ENCODE assay signal across 8 cellular contexts in the genomic region with DNA sequence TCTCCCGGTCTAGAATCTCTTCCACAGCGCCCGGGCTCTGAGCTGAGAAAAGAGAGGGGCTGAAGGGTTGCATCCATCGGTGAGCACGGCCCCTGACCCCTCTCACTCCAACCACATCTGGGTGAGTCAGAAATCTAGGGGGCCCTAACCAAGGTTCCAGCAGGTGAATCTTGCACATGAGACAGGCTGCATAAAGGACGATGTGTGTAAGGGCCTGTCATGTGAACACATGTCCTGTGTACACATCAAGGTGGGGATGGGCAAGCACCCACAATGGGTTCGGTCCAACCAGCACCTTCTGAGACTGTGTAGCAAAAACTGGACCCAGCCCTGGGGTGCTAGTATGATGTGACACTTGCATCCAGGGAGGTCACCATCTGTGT. TPM values are rescaled to one million over a fixed set of nuclear protein-coding genes. Genes with fewer than 3 reads are reported as not detected.
DNase-seq lines count a peak whose midpoint lies in the region; ATAC-seq and TF ChIP-seq lines count a peak whose summit lies in the region.

No MANE protein-coding gene starts in this region.

- H3K9me3 Mint-ChIP-seq in HFFc6, result no peaks in the 10 kb centered on the region
- no peaks in the 10 kb centered on the region for H3K9me3 Mint-ChIP-seq in activated T-helper 2 cell treated with anti-CD3 and anti-CD28 coated beads, Interferon-gamma antibody, Interleukin-2, Interleukin-4, amounts not matched to agents 10 μg/mL and 5 μg/mL and 100 μg/mL, durations not matched to agents 14 hours and 24 hours and 36 hours
- H3K9me3 Mint-ChIP-seq in stimulated activated effector memory CD8-positive, alpha-beta T cell treated with anti-CD3 and anti-CD28 coated beads, Interleukin-12 subunit alpha, Interleukin-12 subunit beta, amount 100 ng/mL, for 72 hours, result no peaks in the 10 kb centered on the region

- peaks cover 20% of the 10 kb centered on the region for H3K4me1 Mint-ChIP-seq in HFFc6 (ENCODE audit: low read depth)
- peaks cover 39% of the 10 kb centered on the region for H3K4me1 Mint-ChIP-seq in activated T-helper 2 cell treated with anti-CD3 and anti-CD28 coated beads, Interferon-gamma antibody, Interleukin-2, Interleukin-4, amounts not matched to agents 10 μg/mL and 5 μg/mL and 100 μg/mL, durations not matched to agents 14 hours and 24 hours and 36 hours (ENCODE audit: low read depth)
- H3K4me1 Mint-ChIP-seq in stimulated activated effector memory CD8-positive, alpha-beta T cell treated with anti-CD3 and anti-CD28 coated beads, Interleukin-12 subunit alpha, Interleukin-12 subunit beta, amount 100 ng/mL, for 72 hours, result peaks cover 65% of the 10 kb centered on the region

- peaks cover 31% of the 10 kb centered on the region for H3K36me3 Mint-ChIP-seq in HFFc6 (ENCODE audit: low read depth)
- H3K36me3 Mint-ChIP-seq in activated T-helper 2 cell treated with anti-CD3 and anti-CD28 coated beads, Interferon-gamma antibody, Interleukin-2, Interleukin-4, amounts not matched to agents 10 μg/mL and 5 μg/mL and 100 μg/mL, durations not matched to agents 14 hours and 24 hours and 36 hours (ENCODE audit: low read depth), result peaks cover 70% of the 10 kb centered on the region
- peaks cover 77% of the 10 kb centered on the region for H3K36me3 Mint-ChIP-seq in stimulated activated effector memory CD8-positive, alpha-beta T cell treated with anti-CD3 and anti-CD28 coated beads, Interleukin-12 subunit alpha, Interleukin-12 subunit beta, amount 100 ng/mL, for 72 hours

- peak overlapping the region; percentile 78 for H3K9ac ChIP-seq in iPS-18a (ENCODE audit: low read length)

- peaks cover 21% of the 10 kb centered on the region for H3K36me3 ChIP-seq in iPS-18a (ENCODE audit: control insufficient read depth, low read depth, low read length)
- H3K36me3 ChIP-seq in H7 (replicated peaks; ENCODE audit: control insufficient read depth, insufficient read depth, low read length), result peaks cover 23% of the 10 kb centered on the region
- peaks cover 32% of the 10 kb centered on the region for H3K36me3 ChIP-seq in WERI-Rb-1

- peak overlapping the region; percentile 100 for H3K27ac Mint-ChIP-seq in HFFc6
- peak overlapping the region; percentile 95 for H3K27ac Mint-ChIP-seq in activated T-helper 2 cell treated with anti-CD3 and anti-CD28 coated beads, Interferon-gamma antibody, Interleukin-2, Interleukin-4, amounts not matched to agents 10 μg/mL and 5 μg/mL and 100 μg/mL, durations not matched to agents 14 hours and 24 hours and 36 hours
- H3K27ac Mint-ChIP-seq in stimulated activated effector memory CD8-positive, alpha-beta T cell treated with anti-CD3 and anti-CD28 coated beads, Interleukin-12 subunit alpha, Interleukin-12 subunit beta, amount 100 ng/mL, for 72 hours, result peak overlapping the region; percentile 99

- TF ChIP-seq CTCF in HFFc6 (IDR thresholded peaks at IDR 0.05) (no peak), WERI-Rb-1 (IDR thresholded peaks at IDR 0.05; ENCODE audit: low read depth, low read length) (no peak)

- no peak for ATAC-seq in stimulated activated effector memory CD8-positive, alpha-beta T cell treated with anti-CD3 and anti-CD28 coated beads, Interleukin-12 subunit alpha, Interleukin-12 subunit beta, amount 100 ng/mL, for 72 hours

- H3K27ac ChIP-seq in iPS-18a (ENCODE audit: low read length) (no peak overlapping the region), WERI-Rb-1 (no peak overlapping the region)

- no peaks in the 10 kb centered on the region for H3K4me1 ChIP-seq in iPS-18a (ENCODE audit: control insufficient read depth, low read depth, low read length)

- no peak for DNase-seq in HFFc6
- DNase-seq in activated T-helper 2 cell treated with anti-CD3 and anti-CD28 coated beads, Interferon-gamma antibody, Interleukin-2, Interleukin-4, amounts not matched to agents 10 μg/mL and 5 μg/mL and 100 μg/mL, durations not matched to agents 14 hours and 24 hours and 36 hours (ENCODE audit: low spot score), result no peak
- no peak for DNase-seq in stimulated activated effector memory CD8-positive, alpha-beta T cell treated with anti-CD3 and anti-CD28 coated beads, Interleukin-12 subunit alpha, Interleukin-12 subunit beta, amount 100 ng/mL, for 72 hours (ENCODE audit: low spot score in 2 of 2)
- DNase-seq in H7, result no peak
- DNase-seq in glomerular visceral epithelial cell (ENCODE audit: extremely low spot score), result no peak
- DNase-seq in HPDE6-E6E7 (ENCODE audit: extremely low spot score), result no peak
- DNase-seq in WERI-Rb-1, result no peak

- H3K4me3 ChIP-seq in iPS-18a (ENCODE audit: low read length) (peak overlapping the region; percentile 93), H7 (ENCODE audit: insufficient read depth, low read depth, low read length) (no peak overlapping the region), WERI-Rb-1 (ENCODE audit: low read depth, low read length) (no peak overlapping the region)

- no peaks in the 10 kb centered on the region for H3K27me3 ChIP-seq in iPS-18a (ENCODE audit: control insufficient read depth, insufficient read depth, low read length)
- no peaks in the 10 kb centered on the region for H3K27me3 ChIP-seq in H7 (ENCODE audit: control insufficient read depth, insufficient read depth, low read length)
- no peaks in the 10 kb centered on the region for H3K27me3 ChIP-seq in WERI-Rb-1 (ENCODE audit: insufficient read depth, low read depth, severe bottlenecking)

- intact Hi-C loops in activated T-helper 2 cell treated with anti-CD3 and anti-CD28 coated beads, Interferon-gamma antibody, Interleukin-2, Interleukin-4, amounts not matched to agents 10 μg/mL and 5 μg/mL and 100 μg/mL, durations not matched to agents 14 hours and 24 hours and 36 hours (cut with micrococcal nuclease), result loop anchor here (2.0 to 5.0 kb wide), 5 partner anchors 106 to 611 kb away; a partner anchor contains a TSS

- peaks cover 11% of the 10 kb centered on the region for H3K27me3 Mint-ChIP-seq in HFFc6 (ENCODE audit: insufficient read depth)
- H3K27me3 Mint-ChIP-seq in activated T-helper 2 cell treated with anti-CD3 and anti-CD28 coated beads, Interferon-gamma antibody, Interleukin-2, Interleukin-4, amounts not matched to agents 10 μg/mL and 5 μg/mL and 100 μg/mL, durations not matched to agents 14 hours and 24 hours and 36 hours (ENCODE audit: low read depth), result no peaks in the 10 kb centered on the region

- H3K4me3 Mint-ChIP-seq in HFFc6, result peak overlapping the region; percentile 100
- H3K4me3 Mint-ChIP-seq in activated T-helper 2 cell treated with anti-CD3 and anti-CD28 coated beads, Interferon-gamma antibody, Interleukin-2, Interleukin-4, amounts not matched to agents 10 μg/mL and 5 μg/mL and 100 μg/mL, durations not matched to agents 14 hours and 24 hours and 36 hours (ENCODE audit: low read depth), result peak overlapping the region; percentile 100
- peak overlapping the region; percentile 99 for H3K4me3 Mint-ChIP-seq in stimulated activated effector memory CD8-positive, alpha-beta T cell treated with anti-CD3 and anti-CD28 coated beads, Interleukin-12 subunit alpha, Interleukin-12 subunit beta, amount 100 ng/mL, for 72 hours

- H3K9me3 ChIP-seq in iPS-18a (ENCODE audit: control insufficient read depth, low read depth, low read length) (no peaks in the 10 kb centered on the region), WERI-Rb-1 (ENCODE audit: severe bottlenecking) (no peaks in the 10 kb centered on the region)

RNA-seq across cellular contexts. Expression of a gene that starts 1.2 kb away (rescaled TPM):
- 10 to 100 TPM; 63.5 to 76.9 (median 67.2) TPM for total RNA-seq in HFFc6 (2021; fragmentation: NEBNext Ultra II Directional; extraction: Animal tissue kit (Norgen Biotek cat#: 25700))
- total RNA-seq in activated T-helper 2 cell treated with anti-CD3 and anti-CD28 coated beads, Interferon-gamma antibody, Interleukin-2, Interleukin-4, amounts not matched to agents 10 μg/mL and 5 μg/mL and 100 μg/mL, durations not matched to agents 14 hours and 24 hours and 36 hours, result 43.7 and 46.3 TPM in 2 replicates
- 21.5 and 23.7 TPM in 2 replicates for total RNA-seq in H7 (2014; rRNA removed; shearing (Covaris generic))

RNA-seq across cellular contexts. Expression of a gene that starts 1.5 kb away (rescaled TPM):
- total RNA-seq in HFFc6 (2021; fragmentation: NEBNext Ultra II Directional; extraction: Animal tissue kit (Norgen Biotek cat#: 25700)), result 100 to 1,000 TPM; 163 to 194 (median 164) TPM
- total RNA-seq in activated T-helper 2 cell treated with anti-CD3 and anti-CD28 coated beads, Interferon-gamma antibody, Interleukin-2, Interleukin-4, amounts not matched to agents 10 μg/mL and 5 μg/mL and 100 μg/mL, durations not matched to agents 14 hours and 24 hours and 36 hours, result 109 and 110 TPM in 2 replicates
- total RNA-seq in H7 (2014; rRNA removed; shearing (Covaris generic)), result 103 and 125 TPM in 2 replicates

RNA-seq across cellular contexts. Expression of a gene that starts 13.1 kb away (rescaled TPM):
- total RNA-seq in HFFc6 (2021; fragmentation: NEBNext Ultra II Directional; extraction: Animal tissue kit (Norgen Biotek cat#: 25700)), result not detected
- total RNA-seq in activated T-helper 2 cell treated with anti-CD3 and anti-CD28 coated beads, Interferon-gamma antibody, Interleukin-2, Interleukin-4, amounts not matched to agents 10 μg/mL and 5 μg/mL and 100 μg/mL, durations not matched to agents 14 hours and 24 hours and 36 hours, result not detected in 2 replicates
- total RNA-seq in H7 (2014; rRNA removed; shearing (Covaris generic)), result not detected in 2 replicates

RNA-seq across cellular contexts. Expression of a gene that starts 30.1 kb away (rescaled TPM):
- 10 to 100 TPM in 4 of 6 experiments, 1 to 10 TPM in 2; 8.0 to 10.9 (median 10.2) TPM for total RNA-seq in HFFc6 (2021; fragmentation: NEBNext Ultra II Directional; extraction: Animal tissue kit (Norgen Biotek cat#: 25700))
- 17.0 and 17.3 TPM in 2 replicates for total RNA-seq in activated T-helper 2 cell treated with anti-CD3 and anti-CD28 coated beads, Interferon-gamma antibody, Interleukin-2, Interleukin-4, amounts not matched to agents 10 μg/mL and 5 μg/mL and 100 μg/mL, durations not matched to agents 14 hours and 24 hours and 36 hours
- total RNA-seq in H7 (2014; rRNA removed; shearing (Covaris generic)), result 10.7 and 12.3 TPM in 2 replicates

RNA-seq across cellular contexts. Expression of a gene that starts 30.8 kb away (rescaled TPM):
- total RNA-seq in HFFc6 (2021; fragmentation: NEBNext Ultra II Directional; extraction: Animal tissue kit (Norgen Biotek cat#: 25700)), result 100 to 1,000 TPM; 167 to 180 (median 172) TPM
- 255 and 258 TPM in 2 replicates for total RNA-seq in activated T-helper 2 cell treated with anti-CD3 and anti-CD28 coated beads, Interferon-gamma antibody, Interleukin-2, Interleukin-4, amounts not matched to agents 10 μg/mL and 5 μg/mL and 100 μg/mL, durations not matched to agents 14 hours and 24 hours and 36 hours
- 186 and 234 TPM in 2 replicates for total RNA-seq in H7 (2014; rRNA removed; shearing (Covaris generic))
